In the genomic region with DNA sequence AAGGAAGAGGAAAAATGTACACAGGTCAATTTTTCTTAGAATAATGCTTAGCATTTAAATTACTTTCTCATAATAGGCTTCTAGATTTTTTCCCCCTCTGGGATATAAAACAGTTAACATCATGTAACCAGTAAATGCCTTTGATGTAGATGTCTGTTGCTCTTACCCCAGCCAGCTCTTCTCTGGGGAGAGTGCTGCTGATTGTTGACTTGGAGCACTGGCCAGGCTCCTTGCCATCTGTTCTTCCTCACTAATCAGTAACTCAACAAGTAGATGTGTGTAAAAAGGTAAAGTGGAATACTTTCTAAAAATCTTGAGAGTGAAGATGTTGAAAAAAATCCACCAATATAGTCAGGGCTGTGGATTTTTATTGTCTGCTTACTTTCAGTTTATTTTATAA, we compare ENCODE assay signal across 18 cellular contexts. TPM values are rescaled to one million over a fixed set of nuclear protein-coding genes. Genes with fewer than 3 reads are reported as not detected.
DNase-seq lines count a peak whose midpoint lies in the region; ATAC-seq and TF ChIP-seq lines count a peak whose summit lies in the region.
"Had no signal": no experiment of that assay in that cellular context is flagged by ENCODE, and none has a peak within 500 bp of the region (broad histone marks: within the 10 kb centered on the region; RNA-seq: fewer than 3 reads in every experiment).

No MANE protein-coding gene starts in this region.

- peaks cover 7% of the 10 kb centered on the region for H3K27me3 Mint-ChIP-seq in glutamatergic neuron (ENCODE audit: unreplicated experiment)
- no peaks in the 10 kb centered on the region for H3K27me3 Mint-ChIP-seq in activated CD4-positive, alpha-beta T cell treated with anti-CD3 and anti-CD28 coated beads for 36 hours
- H3K27me3 Mint-ChIP-seq in activated naive CD8-positive, alpha-beta T cell treated with anti-CD3 and anti-CD28 coated beads, Interleukin-2, amount 50 U/mL, for 24 hours = no peaks in the 10 kb centered on the region
- H3K27me3 Mint-ChIP-seq: B cell; CD4-positive, alpha-beta T cell had no signal

- intact Hi-C loops in heart left ventricle (cut with DNase I) = loop anchor here in 3 of 10 donors (10.0 kb wide), 2 partner anchors 105 to 135 kb away; a partner anchor contains a TSS
- intact Hi-C loops in left cardiac atrium (cut with DNase I) = no loop called here
- intact Hi-C loops in activated CD4-positive, alpha-beta T cell treated with anti-CD3 and anti-CD28 coated beads for 36 hours (cut with DNase I, micrococcal nuclease) = no loop called here

- H3K27me3 ChIP-seq in heart left ventricle (no peaks in the 10 kb centered on the region), HUES48 (ENCODE audit: control insufficient read depth, insufficient read depth, low read length) (no peaks in the 10 kb centered on the region)

- H3K4me1 Mint-ChIP-seq in glutamatergic neuron (ENCODE audit: low read depth, unreplicated experiment) = peaks cover 14% of the 10 kb centered on the region
- peaks cover 3% of the 10 kb centered on the region for H3K4me1 Mint-ChIP-seq in activated CD4-positive, alpha-beta T cell treated with anti-CD3 and anti-CD28 coated beads for 36 hours
- peaks cover 3% of the 10 kb centered on the region for H3K4me1 Mint-ChIP-seq in activated naive CD8-positive, alpha-beta T cell treated with anti-CD3 and anti-CD28 coated beads, Interleukin-2, amount 50 U/mL, for 24 hours
- H3K4me1 Mint-ChIP-seq: B cell, H9 had no signal

- H3K36me3 ChIP-seq in heart left ventricle = peaks cover 0 to 88% (median 50%) of the 10 kb centered on the region in 9 donors
- H3K36me3 ChIP-seq in HUES48 (ENCODE audit: control insufficient read depth, insufficient read depth, low read length) = peaks cover 6% of the 10 kb centered on the region

- peaks cover 5% of the 10 kb centered on the region for H3K9me3 Mint-ChIP-seq in glutamatergic neuron (ENCODE audit: unreplicated experiment)
- no peaks in the 10 kb centered on the region for H3K9me3 Mint-ChIP-seq in activated CD4-positive, alpha-beta T cell treated with anti-CD3 and anti-CD28 coated beads for 36 hours (ENCODE audit: low read depth)
- H3K9me3 Mint-ChIP-seq in activated naive CD8-positive, alpha-beta T cell treated with anti-CD3 and anti-CD28 coated beads, Interleukin-2, amount 50 U/mL, for 24 hours = no peaks in the 10 kb centered on the region
- H3K9me3 Mint-ChIP-seq: CD4-positive, alpha-beta T cell; H9 had no signal

- no peak overlapping the region for H3K4me3 Mint-ChIP-seq in glutamatergic neuron (ENCODE audit: unreplicated experiment)
- H3K4me3 Mint-ChIP-seq in activated CD4-positive, alpha-beta T cell treated with anti-CD3 and anti-CD28 coated beads for 36 hours = no peak overlapping the region
- H3K4me3 Mint-ChIP-seq in activated naive CD8-positive, alpha-beta T cell treated with anti-CD3 and anti-CD28 coated beads, Interleukin-2, amount 50 U/mL, for 24 hours = no peak overlapping the region
- H3K4me3 Mint-ChIP-seq: B cell; CD4-positive, alpha-beta T cell; H9 had no signal

- no peak for TF ChIP-seq POLR2A in heart left ventricle (IDR thresholded peaks at IDR 0.05)

- peaks cover 0 to 12% (median 0%) of the 10 kb centered on the region in 12 donors for H3K9me3 ChIP-seq in heart left ventricle
- H3K9me3 ChIP-seq in HUES48 (ENCODE audit: control insufficient read depth, insufficient read depth, low read length) = no peaks in the 10 kb centered on the region

- H3K27ac ChIP-seq in heart left ventricle (no peak overlapping the region), HUES48 (ENCODE audit: low read depth, low read length) (no peak overlapping the region)
- H3K27ac ChIP-seq: HL-60 had no signal

- CTCF ChIA-PET in activated CD4-positive, alpha-beta T cell treated with anti-CD3 and anti-CD28 coated beads for 36 hours (lab: Charles Lee) = interaction anchor here (1.1 kb wide), 1 partner anchor 10 kb away, joined by 3 read pairs; no protein-coding TSS in a partner anchor

- H3K36me3 Mint-ChIP-seq in glutamatergic neuron (ENCODE audit: unreplicated experiment) = peaks cover 33% of the 10 kb centered on the region
- peaks cover 3% of the 10 kb centered on the region for H3K36me3 Mint-ChIP-seq in activated CD4-positive, alpha-beta T cell treated with anti-CD3 and anti-CD28 coated beads for 36 hours (ENCODE audit: low read depth)
- H3K36me3 Mint-ChIP-seq in activated naive CD8-positive, alpha-beta T cell treated with anti-CD3 and anti-CD28 coated beads, Interleukin-2, amount 50 U/mL, for 24 hours (ENCODE audit: low read depth) = peaks cover 3% of the 10 kb centered on the region

- peak overlapping the region; percentile 16; the same call in 1 of the 2 replicates for H3K9ac ChIP-seq in HUES48 (ENCODE audit: low read depth, low read length)

- TF ChIP-seq CTCF in heart left ventricle (IDR thresholded peaks at IDR 0.05) (no peak), glutamatergic neuron (IDR thresholded peaks at IDR 0.05; ENCODE audit: partially characterized antibody, unreplicated experiment) (no peak)

- POLR2A ChIA-PET in activated CD4-positive, alpha-beta T cell treated with anti-CD3 and anti-CD28 coated beads for 36 hours (lab: Charles Lee) = no interaction called here

- no peak overlapping the region for H3K4me3 ChIP-seq in heart left ventricle
- H3K4me3 ChIP-seq in HUES48 (ENCODE audit: low read depth, low read length) = no peak overlapping the region

- DNase-seq in heart left ventricle (peak in 2 of 5 donors; percentile 28 to 30), left cardiac atrium (no peak), NCI-H524 (lab: John Stamatoyannopoulos, UW) (peak; percentile 55 to 81), glutamatergic neuron (no peak)
- no peak for DNase-seq in activated CD4-positive, alpha-beta T cell treated with anti-CD3 and anti-CD28 coated beads for 36 hours
- no peak for DNase-seq in activated naive CD8-positive, alpha-beta T cell treated with anti-CD3 and anti-CD28 coated beads, Interleukin-2, amount 50 U/mL, for 24 hours
- DNase-seq: C1 segment of cervical spinal cord; Calu3; CD4-positive, alpha-beta T cell; DND-41; GDM1; GOT3; H9; IMR-90 had no signal

- H3K27ac Mint-ChIP-seq in glutamatergic neuron (ENCODE audit: unreplicated experiment) = peak overlapping the region; percentile 76
- no peak overlapping the region for H3K27ac Mint-ChIP-seq in activated CD4-positive, alpha-beta T cell treated with anti-CD3 and anti-CD28 coated beads for 36 hours
- H3K27ac Mint-ChIP-seq in activated naive CD8-positive, alpha-beta T cell treated with anti-CD3 and anti-CD28 coated beads, Interleukin-2, amount 50 U/mL, for 24 hours = no peak overlapping the region
- H3K27ac Mint-ChIP-seq: B cell; CD4-positive, alpha-beta T cell had no signal

- ATAC-seq in heart left ventricle = peak in 3 of 4 donors; percentile 50 to 60 (median 53)
- no peak for ATAC-seq in left cardiac atrium
- ATAC-seq in activated CD4-positive, alpha-beta T cell treated with anti-CD3 and anti-CD28 coated beads for 36 hours = no peak
- ATAC-seq in activated naive CD8-positive, alpha-beta T cell treated with anti-CD3 and anti-CD28 coated beads, Interleukin-2, amount 50 U/mL, for 24 hours = no peak
- no peak for ATAC-seq in HG02970 (IDR thresholded peaks at IDR 0.05; ENCODE audit: low FRiP score, unreplicated experiment)

- H3K4me1 ChIP-seq in heart left ventricle (peaks cover 0 to 14% (median 4%) of the 10 kb centered on the region in 12 donors), HUES48 (ENCODE audit: control insufficient read depth, insufficient read depth, low read length) (no peaks in the 10 kb centered on the region)

RNA-seq across cellular contexts. Expression of a gene that starts 42.2 kb away (rescaled TPM):
- total RNA-seq in heart left ventricle (10 to 100 TPM; 10.3 to 15.9 (median 12.1) TPM), left cardiac atrium (10 to 100 TPM; 12.9 to 16.0 TPM), glutamatergic neuron (ENCODE audit: unreplicated experiment) (12.3 TPM)
- polyA plus RNA-seq in heart left ventricle = 10 to 100 TPM in 1 of 2 donors, 1 to 10 TPM in 1; 8.9 to 13.3 TPM
- 10 to 100 TPM; 35.0 to 35.5 TPM for total RNA-seq in activated CD4-positive, alpha-beta T cell treated with anti-CD3 and anti-CD28 coated beads for 36 hours

Comparison
In these comparisons a context has a peak if more than half of its experiments do, and no peak if none do; other contexts are left out.
1. ATAC-seq: peak in heart left ventricle (3 of 4); none in left cardiac atrium (0 of 2), activated CD4-positive, alpha-beta T cell treated with anti-CD3 and anti-CD28 coated beads for 36 hours (single experiment), activated naive CD8-positive, alpha-beta T cell treated with anti-CD3 and anti-CD28 coated beads, Interleukin-2, amount 50 U/mL, for 24 hours (single experiment) and HG02970 (single experiment).
2. DNase-seq: peak in NCI-H524 (2 of 2); none in left cardiac atrium (single experiment), glutamatergic neuron (single experiment), activated CD4-positive, alpha-beta T cell treated with anti-CD3 and anti-CD28 coated beads for 36 hours (single experiment) and activated naive CD8-positive, alpha-beta T cell treated with anti-CD3 and anti-CD28 coated beads, Interleukin-2, amount 50 U/mL, for 24 hours (single experiment).